Comparison of ENCODE assay signal across 1 cellular context in the genomic region with DNA sequence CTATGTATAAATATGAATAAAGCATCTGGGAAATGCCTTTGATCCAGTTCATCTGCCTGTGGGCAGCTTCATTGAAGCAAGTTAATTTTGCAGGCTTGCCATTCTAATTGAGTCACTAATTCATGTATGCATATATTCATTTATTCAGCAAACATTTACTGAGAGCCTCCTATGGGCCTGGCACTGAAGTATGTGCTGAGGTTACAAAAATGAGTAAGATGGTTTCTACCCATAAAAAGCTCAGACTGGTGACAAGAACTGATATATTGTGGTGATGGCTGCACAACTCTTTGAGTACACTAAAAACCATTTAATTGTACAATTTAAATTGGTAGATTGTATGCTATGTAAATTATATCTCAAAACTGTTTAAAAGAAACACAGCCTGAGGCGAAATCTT.
TF ChIP-seq lines count a peak whose summit lies in the region.

No MANE protein-coding gene starts in this region.

TF ChIP-seq in SK-N-SH, 30 proteins besides CTCF, POLR2A, EP300 and RAD21 (continued from another document):
- TF ChIP-seq ZBTB33 (IDR thresholded peaks at IDR 0.05; ENCODE audit: borderline replicate concordance, low read depth), result no peak
- TF ChIP-seq FOXJ3 (CRISPR knock-in tag; IDR thresholded peaks at IDR 0.05), result no peak
- no peak for TF ChIP-seq RFX5 (IDR thresholded peaks at IDR 0.05; ENCODE audit: low read length)
- no peak for TF ChIP-seq IRF3 (IDR thresholded peaks at IDR 0.05; ENCODE audit: low read depth, low read length)
- no peak for TF ChIP-seq PBX3 (IDR thresholded peaks at IDR 0.05)
- TF ChIP-seq RXRA (IDR thresholded peaks at IDR 0.05; ENCODE audit: borderline replicate concordance, low read depth), result no peak
- TF ChIP-seq MEF2A (IDR thresholded peaks at IDR 0.05; ENCODE audit: borderline replicate concordance, low read depth), result no peak
- no peak for TF ChIP-seq FOXM1 (IDR thresholded peaks at IDR 0.05; ENCODE audit: low read depth)
- TF ChIP-seq, protein P1, sequence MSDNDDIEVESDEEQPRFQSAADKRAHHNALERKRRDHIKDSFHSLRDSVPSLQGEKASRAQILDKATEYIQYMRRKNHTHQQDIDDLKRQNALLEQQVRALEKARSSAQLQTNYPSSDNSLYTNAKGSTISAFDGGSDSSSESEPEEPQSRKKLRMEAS (IDR thresholded peaks at IDR 0.05; ENCODE audit: low read depth), result no peak
